8 cellular contexts compared by ENCODE assay signal in the genomic region with DNA sequence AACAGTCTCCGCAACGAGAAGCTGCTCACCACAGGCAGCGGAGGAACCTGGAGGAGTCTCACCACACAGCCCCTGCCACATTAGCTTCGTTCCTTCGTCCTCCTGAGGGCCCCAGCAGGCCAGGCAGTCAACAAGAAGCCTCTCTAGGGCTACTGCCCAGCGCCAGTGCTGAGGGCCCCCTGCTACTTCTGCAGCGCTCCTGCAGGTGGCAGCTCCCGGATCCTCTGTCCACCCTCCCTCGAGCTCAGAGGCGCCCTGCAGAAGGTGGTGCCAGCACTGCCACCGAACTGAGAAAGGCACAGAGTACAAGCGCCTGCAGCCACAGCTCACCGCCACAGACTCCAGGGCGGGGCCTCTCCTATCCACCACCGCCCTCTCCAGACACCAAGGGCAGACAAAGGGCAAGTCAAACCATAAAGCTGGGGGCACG. TPM values are rescaled to one million over a fixed set of nuclear protein-coding genes. Genes with fewer than 3 reads are reported as not detected.
A peak's percentile ranks its signal among the peaks of the same experiment; 100 is the strongest.
DNase-seq lines count a peak whose midpoint lies in the region; ATAC-seq and TF ChIP-seq lines count a peak whose summit lies in the region.

No MANE protein-coding gene starts in this region.

- H3K9me3 ChIP-seq in MM.1S (replicated peaks; ENCODE audit: insufficient read depth, low read length) (no peaks in the 10 kb centered on the region), body of pancreas (no peaks in the 10 kb centered on the region)

- peaks cover 57% of the 10 kb centered on the region for H3K4me1 Mint-ChIP-seq in dendritic cell treated with granulocyte-macrophage colony-stimulating factor and Interleukin-4, amounts not matched to agents 40 ng/mL and 50 ng/mL, for 4 days (ENCODE audit: low read depth)

- H3K4me3 ChIP-seq in MM.1S (ENCODE audit: low read length) (no peak overlapping the region), body of pancreas (no peak overlapping the region)

- no peaks in the 10 kb centered on the region for H3K9me2 ChIP-seq in MM.1S (replicated peaks; ENCODE audit: insufficient read depth, low read length)

- WGBS in body of pancreas, 2 donors, result 79 to 97% methylated on average over 7 to 14 of the region's 16 CpGs

- TF ChIP-seq CTCF in MM.1S (IDR thresholded peaks at IDR 0.05; ENCODE audit: low read length) (peak; percentile 36), body of pancreas (IDR thresholded peaks at IDR 0.05) (no peak)

- no peaks in the 10 kb centered on the region for H3K79me2 ChIP-seq in MM.1S (ENCODE audit: low read length)

- H2AFZ ChIP-seq in MM.1S (ENCODE audit: low read length), result no peak overlapping the region

- ATAC-seq in GM21717 (IDR thresholded peaks at IDR 0.05; ENCODE audit: unreplicated experiment), result no peak
- ATAC-seq in body of pancreas, result no peak

- intact Hi-C loops in dendritic cell treated with granulocyte-macrophage colony-stimulating factor and Interleukin-4, amounts not matched to agents 40 ng/mL and 50 ng/mL, for 4 days (cut with micrococcal nuclease), result loop anchor here (10.0 kb wide), 2 partner anchors 84 to 224 kb away; a partner anchor contains a TSS
- intact Hi-C loops in body of pancreas (cut with DNase I), result loop anchor here (5.0 to 10.0 kb wide), 3 partner anchors 53 to 144 kb away; a partner anchor contains a TSS

- H3K27ac ChIP-seq in MM.1S (ENCODE audit: low read length), result peak overlapping the region; percentile 89; the same call in 1 of the 2 replicates
- no peak overlapping the region for H3K27ac ChIP-seq in body of pancreas

- no peak overlapping the region for H3K4me2 ChIP-seq in MM.1S (ENCODE audit: low read depth, low read length)

- peaks cover 44% of the 10 kb centered on the region for H3K4me1 ChIP-seq in MM.1S (ENCODE audit: low read length)
- peaks cover 36% of the 10 kb centered on the region for H3K4me1 ChIP-seq in body of pancreas

- DNase-seq in MM.1S (peak; percentile 78), cerebellum (ENCODE audit: low spot score) (no peak), NCI-H82 treated with DMSO at 0.1 percent for 48 hours (lab: John Stamatoyannopoulos, UW; ENCODE audit: unreplicated experiment) (no peak), body of pancreas (no peak)
- peak; percentile 82 for DNase-seq in activated CD4-positive, alpha-beta T cell treated with anti-CD3 and anti-CD28 coated beads for 48 hours
- peak; percentile 34 to 39 for DNase-seq in stimulated activated CD8-positive, alpha-beta memory T cell treated with anti-CD3 and anti-CD28 coated beads, Interleukin-15, amount 100 ng/mL, for 4 hours (ENCODE audit: low read depth in 2 of 2)

- H3K27me3 Mint-ChIP-seq in dendritic cell treated with granulocyte-macrophage colony-stimulating factor and Interleukin-4, amounts not matched to agents 40 ng/mL and 50 ng/mL, for 4 days, result no peaks in the 10 kb centered on the region

- no peak overlapping the region for H3K4me3 Mint-ChIP-seq in dendritic cell treated with granulocyte-macrophage colony-stimulating factor and Interleukin-4, amounts not matched to agents 40 ng/mL and 50 ng/mL, for 4 days

- no peaks in the 10 kb centered on the region for H3K9me3 Mint-ChIP-seq in dendritic cell treated with granulocyte-macrophage colony-stimulating factor and Interleukin-4, amounts not matched to agents 40 ng/mL and 50 ng/mL, for 4 days

- H4K20me1 ChIP-seq in MM.1S (ENCODE audit: insufficient read depth, low read length), result no peaks in the 10 kb centered on the region

- peak overlapping the region; percentile 51 for H3K27ac Mint-ChIP-seq in dendritic cell treated with granulocyte-macrophage colony-stimulating factor and Interleukin-4, amounts not matched to agents 40 ng/mL and 50 ng/mL, for 4 days

- H3K27me3 ChIP-seq in MM.1S (replicated peaks; ENCODE audit: insufficient read depth, low read length) (no peaks in the 10 kb centered on the region), body of pancreas (no peaks in the 10 kb centered on the region)

- H3K36me3 Mint-ChIP-seq in dendritic cell treated with granulocyte-macrophage colony-stimulating factor and Interleukin-4, amounts not matched to agents 40 ng/mL and 50 ng/mL, for 4 days (ENCODE audit: low read depth), result peaks cover 37% of the 10 kb centered on the region

- H3K9ac ChIP-seq in MM.1S (ENCODE audit: low read length), result no peak overlapping the region

- no peaks in the 10 kb centered on the region for H3K36me3 ChIP-seq in MM.1S (replicated peaks; ENCODE audit: insufficient read depth, low read length)
- peaks cover 0 to 3% of the 10 kb centered on the region in 2 donors for H3K36me3 ChIP-seq in body of pancreas (replicated peaks in 1 of 2; ENCODE audit: insufficient read depth in 1 of 2, low read depth in 2 of 2)

- no peak for TF ChIP-seq POLR2A in body of pancreas (IDR thresholded peaks at IDR 0.05)

- peaks cover 36% of the 10 kb centered on the region for H3F3A ChIP-seq in MM.1S (ENCODE audit: insufficient read depth, low read length)

RNA-seq across cellular contexts. Expression of a gene that starts 27.3 kb away (rescaled TPM):
- total RNA-seq in cerebellum (2.9 TPM), body of pancreas (10 to 100 TPM in 1 of 2 donors, 1 to 10 TPM in 1; 6.0 to 18.5 TPM)

RNA-seq across cellular contexts. Expression of a gene that starts 38.0 kb away (rescaled TPM):
- total RNA-seq in cerebellum (27.0 TPM), body of pancreas (10 to 100 TPM; 20.1 to 29.1 TPM)

Comparison
In these comparisons a context has a peak if more than half of its experiments do, and no peak if none do; other contexts are left out.
1. DNase-seq: peak in MM.1S (single experiment), activated CD4-positive, alpha-beta T cell treated with anti-CD3 and anti-CD28 coated beads for 48 hours (single experiment) and stimulated activated CD8-positive, alpha-beta memory T cell treated with anti-CD3 and anti-CD28 coated beads, Interleukin-15, amount 100 ng/mL, for 4 hours (2 of 2); none in cerebellum (single experiment), NCI-H82 treated with DMSO at 0.1 percent for 48 hours (single experiment) and body of pancreas (0 of 4).